ENCODE assay signal across 1 cellular context in the genomic region with DNA sequence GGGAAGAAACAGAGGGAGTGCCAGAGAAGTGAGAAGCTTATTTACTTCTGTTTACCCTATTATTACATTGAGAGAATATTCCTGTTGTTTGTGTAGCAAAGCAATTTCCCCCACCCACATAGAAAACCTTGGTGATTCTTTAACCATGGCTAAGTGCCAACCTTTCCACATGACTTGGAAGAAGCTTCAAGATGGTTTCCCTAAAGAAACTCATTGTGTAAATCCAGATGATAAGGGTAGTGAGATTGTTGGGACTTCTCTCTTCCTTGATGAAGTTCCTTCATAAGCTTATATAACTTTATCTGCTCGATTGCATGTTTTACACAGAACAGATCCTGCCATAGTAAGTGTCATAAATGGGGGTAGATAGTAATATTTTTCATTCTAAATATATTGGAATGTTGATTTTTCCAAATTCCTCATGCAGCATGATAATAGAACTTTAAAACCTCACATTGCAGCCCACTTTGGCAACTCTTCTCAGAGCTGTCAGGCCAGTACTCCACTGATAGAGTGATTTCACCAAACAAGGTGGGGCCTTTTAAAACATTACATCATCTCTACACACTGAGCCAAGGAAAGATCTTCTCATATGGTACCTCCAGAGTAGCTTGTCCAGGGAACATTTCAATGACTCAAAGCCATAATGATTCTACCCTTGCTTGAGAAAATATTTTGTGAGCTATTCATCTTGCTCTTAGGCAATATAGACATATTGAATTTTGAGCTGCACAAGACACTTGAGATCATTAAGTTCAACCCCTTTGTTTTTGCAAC.
A peak's percentile ranks its signal among the peaks of the same experiment; 100 is the strongest.
TF ChIP-seq lines count a peak whose summit lies in the region.

No MANE protein-coding gene starts in this region.

TF ChIP-seq in K562, 482 proteins besides CTCF, POLR2A, EP300 and RAD21 (continued from another document):
- TF ChIP-seq CEBPG (CRISPR knock-in tag; IDR thresholded peaks at IDR 0.05) = no peak
- peak; percentile 58 to 79 for TF ChIP-seq CEBPG (tag; conservative IDR thresholded peaks at IDR 0.05 in 1 of 2, IDR thresholded peaks at IDR 0.05 in 1 of 2)
- no peak for TF ChIP-seq BMI1 (IDR thresholded peaks at IDR 0.05; ENCODE audit: low read length)
- no peak for TF ChIP-seq SIRT6 (IDR thresholded peaks at IDR 0.05; ENCODE audit: low read depth, low read length)
- TF ChIP-seq U2AF1 (optimal IDR thresholded peaks at IDR 0.05; ENCODE audit: low read depth, low read length) = no peak
- TF ChIP-seq, protein P1, sequence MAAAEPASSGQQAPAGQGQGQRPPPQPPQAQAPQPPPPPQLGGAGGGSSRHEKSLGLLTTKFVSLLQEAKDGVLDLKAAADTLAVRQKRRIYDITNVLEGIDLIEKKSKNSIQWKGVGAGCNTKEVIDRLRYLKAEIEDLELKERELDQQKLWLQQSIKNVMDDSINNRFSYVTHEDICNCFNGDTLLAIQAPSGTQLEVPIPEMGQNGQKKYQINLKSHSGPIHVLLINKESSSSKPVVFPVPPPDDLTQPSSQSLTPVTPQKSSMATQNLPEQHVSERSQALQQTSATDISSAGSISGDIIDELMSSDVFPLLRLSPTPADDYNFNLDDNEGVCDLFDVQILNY (CRISPR knock-in tag; IDR thresholded peaks at IDR 0.05) = no peak
- no peak for TF ChIP-seq ZNF165 (CRISPR knock-in tag; IDR thresholded peaks at IDR 0.05; ENCODE audit: borderline replicate concordance)
- TF ChIP-seq SAFB2 (IDR thresholded peaks at IDR 0.05; ENCODE audit: borderline replicate concordance, low read depth, low read length, severe bottlenecking) = no peak
- TF ChIP-seq, protein P2, sequence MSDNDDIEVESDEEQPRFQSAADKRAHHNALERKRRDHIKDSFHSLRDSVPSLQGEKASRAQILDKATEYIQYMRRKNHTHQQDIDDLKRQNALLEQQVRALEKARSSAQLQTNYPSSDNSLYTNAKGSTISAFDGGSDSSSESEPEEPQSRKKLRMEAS (CRISPR knock-in tag; IDR thresholded peaks at IDR 0.05) = no peak
- TF ChIP-seq JUND (IDR thresholded peaks at IDR 0.05; ENCODE audit: borderline replicate concordance, low read depth, low read length) = peak; percentile 61; the same call in 1 of the 2 replicates
- TF ChIP-seq JUND (tag; IDR thresholded peaks at IDR 0.05; ENCODE audit: borderline replicate concordance, low read depth, low read length) = no peak; the same call in 1 of the 3 replicates
- no peak for TF ChIP-seq HMGN3 (IDR thresholded peaks at IDR 0.05; ENCODE audit: borderline replicate concordance, extremely low read depth, insufficient read length, low read depth, low read length)
- TF ChIP-seq NCOA6 (IDR thresholded peaks at IDR 0.05) = no peak
- TF ChIP-seq, protein P3, sequence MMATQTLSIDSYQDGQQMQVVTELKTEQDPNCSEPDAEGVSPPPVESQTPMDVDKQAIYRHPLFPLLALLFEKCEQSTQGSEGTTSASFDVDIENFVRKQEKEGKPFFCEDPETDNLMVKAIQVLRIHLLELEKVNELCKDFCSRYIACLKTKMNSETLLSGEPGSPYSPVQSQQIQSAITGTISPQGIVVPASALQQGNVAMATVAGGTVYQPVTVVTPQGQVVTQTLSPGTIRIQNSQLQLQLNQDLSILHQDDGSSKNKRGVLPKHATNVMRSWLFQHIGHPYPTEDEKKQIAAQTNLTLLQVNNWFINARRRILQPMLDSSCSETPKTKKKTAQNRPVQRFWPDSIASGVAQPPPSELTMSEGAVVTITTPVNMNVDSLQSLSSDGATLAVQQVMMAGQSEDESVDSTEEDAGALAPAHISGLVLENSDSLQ (IDR thresholded peaks at IDR 0.05) = peak; percentile 48; the same call in 1 of the 2 replicates
- TF ChIP-seq, protein P4, sequence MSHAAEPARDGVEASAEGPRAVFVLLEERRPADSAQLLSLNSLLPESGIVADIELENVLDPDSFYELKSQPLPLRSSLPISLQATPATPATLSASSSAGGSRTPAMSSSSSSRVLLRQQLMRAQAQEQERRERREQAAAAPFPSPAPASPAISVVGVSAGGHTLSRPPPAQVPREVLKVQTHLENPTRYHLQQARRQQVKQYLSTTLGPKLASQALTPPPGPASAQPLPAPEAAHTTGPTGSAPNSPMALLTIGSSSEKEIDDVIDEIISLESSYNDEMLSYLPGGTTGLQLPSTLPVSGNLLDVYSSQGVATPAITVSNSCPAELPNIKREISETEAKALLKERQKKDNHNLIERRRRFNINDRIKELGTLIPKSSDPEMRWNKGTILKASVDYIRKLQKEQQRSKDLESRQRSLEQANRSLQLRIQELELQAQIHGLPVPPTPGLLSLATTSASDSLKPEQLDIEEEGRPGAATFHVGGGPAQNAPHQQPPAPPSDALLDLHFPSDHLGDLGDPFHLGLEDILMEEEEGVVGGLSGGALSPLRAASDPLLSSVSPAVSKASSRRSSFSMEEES (CRISPR knock-in tag; IDR thresholded peaks at IDR 0.05) = no peak
- TF ChIP-seq CHD2 (IDR thresholded peaks at IDR 0.05; ENCODE audit: low read depth, low read length) = no peak
- no peak for TF ChIP-seq ZNF57 (CRISPR knock-in tag; IDR thresholded peaks at IDR 0.05)
- no peak for TF ChIP-seq ZNF253 (CRISPR knock-in tag; conservative IDR thresholded peaks at IDR 0.05)
